ENCODE assay signal across 10 cellular contexts in genomic region chr5:51201024-51201423, GRCh38.
"Had no signal": no experiment of that assay in that cellular context is flagged by ENCODE, and none has a peak within 500 bp of the region (broad histone marks: within the 10 kb centered on the region; RNA-seq: fewer than 3 reads in every experiment).

No MANE protein-coding gene starts in this region.

- DNase-seq: activated CD4-positive, alpha-beta T cell treated with anti-CD3 and anti-CD28 coated beads for 36 hours; activated CD8-positive, alpha-beta memory T cell treated with anti-CD3 and anti-CD28 coated beads, Interleukin-2, amount 50 U/mL, for 4 hours; activated CD8-positive, alpha-beta T cell treated with anti-CD3 and anti-CD28 coated beads for 36 hours; activated gamma-delta T cell treated with Interleukin-2 at 50 U/mL for 16 hours; activated naive CD8-positive, alpha-beta T cell treated with anti-CD3 and anti-CD28 coated beads for 36 hours; activated T-cell treated with anti-CD3 and anti-CD28 coated beads, Interleukin-2, amount 50 U/mL, for 72 hours; brain microvascular endothelial cell; mammary epithelial cell; naive thymus-derived CD8-positive, alpha-beta T cell; retina had no signal
